In genomic region chr6:17418281-17419188, GRCh38 we compare ENCODE assay signal across 9 cellular contexts. TPM values are rescaled to one million over a fixed set of nuclear protein-coding genes. Genes with fewer than 3 reads are reported as not detected.
DNase-seq lines count a peak whose midpoint lies in the region; ATAC-seq lines count a peak whose summit lies in the region.
"Had no signal": no experiment of that assay in that cellular context is flagged by ENCODE, and none has a peak within 500 bp of the region (broad histone marks: within the 10 kb centered on the region; RNA-seq: fewer than 3 reads in every experiment).

No MANE protein-coding gene starts in this region.

- WGBS in GM23248 (ENCODE audit: low coverage in 1 of 2, low lambda C conversion rate in 2 of 2, missing lambda C conversion rate in 2 of 2), 2 experiments: 4% methylated on average over 12 of the region's 12 CpGs

- DNase-seq in GM23248 (peak; percentile 76), SK-N-DZ (ENCODE audit: low spot score) (peak; percentile 39), glomerular visceral epithelial cell (ENCODE audit: extremely low spot score) (peak; percentile 50), skeletal muscle cell (ENCODE audit: low read depth) (peak; percentile 72), 8988T (no peak), T1000 (lab: John Stamatoyannopoulos, UW) (no peak)
- DNase-seq in activated CD4-positive, CD25-positive, alpha-beta regulatory T cell treated with anti-CD3 and anti-CD28 coated beads, Interleukin-2, amount 50 U/mL, for 72 hours: no peak

- H3K36me3 ChIP-seq in GM23248 (ENCODE audit: low read depth): no peaks in the 10 kb centered on the region

- no peaks in the 10 kb centered on the region for H3K9me3 ChIP-seq in GM23248 (ENCODE audit: low read depth)

- H3K4me1 ChIP-seq in GM23248 (ENCODE audit: insufficient read depth): peaks cover 44% of the 10 kb centered on the region

- H3K4me3 ChIP-seq in GM23248 (peak overlapping the region; percentile 63), skeletal muscle cell (ENCODE audit: low read depth, low read length) (no peak overlapping the region)
- H3K4me3 ChIP-seq: SK-N-MC had no signal

- H3F3A ChIP-seq in GM23248 (ENCODE audit: insufficient read depth): peaks cover 25% of the 10 kb centered on the region

- in situ Hi-C loops in GM23248 (cut with MboI): no loop called here

- peaks cover 3% of the 10 kb centered on the region; the same call in 1 of the 2 replicates for H3K79me2 ChIP-seq in GM23248 (ENCODE audit: insufficient read depth)

- no peaks in the 10 kb centered on the region for H3K9me2 ChIP-seq in GM23248 (ENCODE audit: insufficient read depth)

- no peaks in the 10 kb centered on the region for H4K20me1 ChIP-seq in GM23248 (ENCODE audit: insufficient read depth)

- H2AFZ ChIP-seq in GM23248: peak overlapping the region; percentile 74

- ATAC-seq in HG03520 (IDR thresholded peaks at IDR 0.05; ENCODE audit: unreplicated experiment): no peak

- H3K27ac ChIP-seq in GM23248: peak overlapping the region; percentile 97
- H3K27ac ChIP-seq: SK-N-MC had no signal

- H3K9ac ChIP-seq in GM23248: peak overlapping the region; percentile 82

- no peaks in the 10 kb centered on the region for H3K27me3 ChIP-seq in GM23248 (replicated peaks; ENCODE audit: insufficient read depth)

- H3K4me2 ChIP-seq in GM23248 (ENCODE audit: unreplicated experiment): peak overlapping the region; percentile 81

RNA-seq across cellular contexts. Expression of gene CAP2, which starts 25.1 kb away (rescaled TPM):
- total RNA-seq in GM23248 (2014; rRNA removed; shearing (Covaris generic)): 4.8 and 9.9 TPM in 2 replicates
- 22.5 and 23.2 TPM in 2 replicates for polyA plus RNA-seq in GM23248 (2016; fragmentation: Nextera tagmentation; extraction: Ambion mirVana)
- 10.4 and 11.0 TPM in 2 replicates for polyA plus RNA-seq in SK-N-DZ (2014; cell fraction: cytosol; rRNA removed)
- polyA plus RNA-seq in SK-N-DZ (2014; cell fraction: nucleus; rRNA removed): 8.7 and 11.7 TPM in 2 replicates

Comparison
In these comparisons a context has a peak if more than half of its experiments do, and no peak if none do; other contexts are left out.
1. DNase-seq: peak in GM23248 (single experiment), SK-N-DZ (single experiment), glomerular visceral epithelial cell (single experiment) and skeletal muscle cell (single experiment); none in 8988T (single experiment), activated CD4-positive, CD25-positive, alpha-beta regulatory T cell treated with anti-CD3 and anti-CD28 coated beads, Interleukin-2, amount 50 U/mL, for 72 hours (single experiment) and T1000 (single experiment).